In genomic region chrX:13898603-13899002, GRCh38 we compare ENCODE assay signal across 16 cellular contexts.
DNase-seq lines count a peak whose midpoint lies in the region; ATAC-seq and TF ChIP-seq lines count a peak whose summit lies in the region.
"Had no signal": no experiment of that assay in that cellular context is flagged by ENCODE, and none has a peak within 500 bp of the region (broad histone marks: within the 10 kb centered on the region; RNA-seq: fewer than 3 reads in every experiment).

No MANE protein-coding gene starts in this region.

- 0 out of 2 replicates have a peak overlapping the region, but pooled peaks have one; percentile 55 for H2AFZ ChIP-seq in SK-N-SH (ENCODE audit: low read depth)
- H2AFZ ChIP-seq: parathyroid adenoma had no signal

- TF ChIP-seq CTCF in SK-N-SH (IDR thresholded peaks at IDR 0.05): no peak
- TF ChIP-seq CTCF in psoas muscle (IDR thresholded peaks at IDR 0.05): no peak

- TF ChIP-seq RAD21 in SK-N-SH (IDR thresholded peaks at IDR 0.05; ENCODE audit: low read length): no peak

- POLR2A ChIA-PET in SK-N-SH (lab: Yijun Ruan, JAX): no interaction called here

- DNase-seq in SK-N-SH (no peak), HPDE6-E6E7 (ENCODE audit: extremely low spot score) (peak; percentile 43), amniotic epithelial cell (ENCODE audit: low read depth) (peak; percentile 20), glomerular visceral epithelial cell (ENCODE audit: extremely low spot score) (peak; percentile 0), psoas muscle (no peak)
- DNase-seq in activated effector memory CD4-positive, alpha-beta T cell treated with Interleukin-2 at 50 U/mL for 16 hours: no peak
- no peak for DNase-seq in effector CD4-positive, alpha-beta T cell
- DNase-seq: 8988T, activated gamma-delta T cell treated with Interleukin-2 at 50 U/mL for 16 hours, NCI-H2029, NCI-H526 treated with DMSO at 0.1 percent for 48 hours, Right ventricle myocardium superior, upper lobe of right lung had no signal

- H3K4me3 ChIP-seq in SK-N-SH (ENCODE audit: low read depth in 2 of 2, low read length in 1 of 2) (no peak overlapping the region), psoas muscle (no peak overlapping the region)
- H3K4me3 ChIP-seq: heart right ventricle, upper lobe of right lung had no signal

- no peaks in the 10 kb centered on the region for H3K9me3 ChIP-seq in SK-N-SH
- H3K9me3 ChIP-seq in psoas muscle: no peaks in the 10 kb centered on the region
- H3K9me3 ChIP-seq: heart right ventricle, upper lobe of right lung had no signal

- ATAC-seq in SK-N-SH treated with all-trans-retinoic acid at 6 μM for 48 hours: no peak
- ATAC-seq in psoas muscle: no peak
- ATAC-seq: heart right ventricle, upper lobe of right lung had no signal

- H3K36me3 ChIP-seq in SK-N-SH (replicated peaks in 1 of 2; ENCODE audit: control insufficient read depth in 1 of 2, insufficient read depth in 2 of 2, low read length in 1 of 2): no peaks in the 10 kb centered on the region
- H3K36me3 ChIP-seq in psoas muscle (ENCODE audit: insufficient read depth in 1 of 2, low read depth in 1 of 2): no peaks in the 10 kb centered on the region
- H3K36me3 ChIP-seq: heart right ventricle, upper lobe of right lung had no signal

- H3K4me1 ChIP-seq in SK-N-SH (ENCODE audit: control insufficient read depth in 1 of 2, insufficient read depth in 2 of 2, low read depth in 1 of 2, low read length in 1 of 2) (no peaks in the 10 kb centered on the region), psoas muscle (no peaks in the 10 kb centered on the region)
- H3K4me1 ChIP-seq: heart right ventricle, parathyroid adenoma, upper lobe of right lung had no signal

- intact Hi-C loops in psoas muscle (cut with DNase I): no loop called here

- WGBS in SK-N-SH (ENCODE audit: low lambda C conversion rate): 46% methylated on average over 4 of the region's 4 CpGs
- WGBS in psoas muscle, 3 donors: 88 to 96% (median 95%) methylated on average over 4 of the region's 4 CpGs

- H3K9ac ChIP-seq in SK-N-SH: no peak overlapping the region
- H3K9ac ChIP-seq: parathyroid adenoma had no signal

- H3K4me2 ChIP-seq in SK-N-SH: no peak overlapping the region

- no peaks in the 10 kb centered on the region; the same call in 1 of the 2 replicates for H3K27me3 ChIP-seq in SK-N-SH (ENCODE audit: insufficient read depth)
- peaks cover 0 to 27% (median 0%) of the 10 kb centered on the region in 3 donors for H3K27me3 ChIP-seq in psoas muscle (ENCODE audit: insufficient read depth in 3 of 3, low read length in 2 of 3)
- H3K27me3 ChIP-seq: upper lobe of right lung had no signal

- no peaks in the 10 kb centered on the region for H3K79me2 ChIP-seq in SK-N-SH (ENCODE audit: insufficient read depth)
- H3K79me2 ChIP-seq: parathyroid adenoma had no signal

- no peaks in the 10 kb centered on the region for H3K9me2 ChIP-seq in SK-N-SH

- H3K27ac ChIP-seq in SK-N-SH (ENCODE audit: low read depth in 2 of 2, low read length in 1 of 2) (no peak overlapping the region), psoas muscle (no peak overlapping the region)
- H3K27ac ChIP-seq: heart right ventricle, parathyroid adenoma, upper lobe of right lung had no signal

- H4K20me1 ChIP-seq in SK-N-SH (ENCODE audit: insufficient read depth): no peaks in the 10 kb centered on the region

- CTCF ChIA-PET in SK-N-SH (lab: Yijun Ruan, JAX): interaction anchor here (1.0 to 1.4 kb wide), 3 partner anchors 27 to 150 kb away, joined by 3 read pairs; no protein-coding TSS in a partner anchor

- no peak for TF ChIP-seq EP300 in SK-N-SH (IDR thresholded peaks at IDR 0.05; ENCODE audit: borderline replicate concordance in 1 of 2, low read depth in 1 of 2, low read length in 1 of 2)

- H3F3A ChIP-seq in SK-N-SH (replicated peaks; ENCODE audit: insufficient read depth): no peaks in the 10 kb centered on the region

TF ChIP-seq in SK-N-SH, 30 proteins besides CTCF, POLR2A, EP300 and RAD21 (continues in another document):
- TF ChIP-seq IRF3 (IDR thresholded peaks at IDR 0.05; ENCODE audit: low read depth, low read length) (no peak), RXRA (IDR thresholded peaks at IDR 0.05; ENCODE audit: borderline replicate concordance, low read depth) (no peak), SIN3A (IDR thresholded peaks at IDR 0.05; ENCODE audit: borderline replicate concordance, low read depth, low read length) (no peak), ZBTB33 (IDR thresholded peaks at IDR 0.05; ENCODE audit: borderline replicate concordance, low read depth) (no peak), GATA2 (CRISPR knock-in tag; IDR thresholded peaks at IDR 0.05) (no peak), SMC3 (IDR thresholded peaks at IDR 0.05; ENCODE audit: low read depth, low read length) (no peak), EZH2phosphoT487 (IDR thresholded peaks at IDR 0.05; ENCODE audit: borderline replicate concordance, low read depth) (no peak), FOXJ3 (CRISPR knock-in tag; IDR thresholded peaks at IDR 0.05) (no peak), RFX5 (IDR thresholded peaks at IDR 0.05; ENCODE audit: low read length) (no peak), TEAD4 (IDR thresholded peaks at IDR 0.05; ENCODE audit: borderline replicate concordance, insufficient read depth) (no peak), FOXM1 (IDR thresholded peaks at IDR 0.05; ENCODE audit: low read depth) (no peak), CHD2 (IDR thresholded peaks at IDR 0.05; ENCODE audit: low read length, partially characterized antibody) (no peak), RCOR1 (IDR thresholded peaks at IDR 0.05; ENCODE audit: low read length) (no peak)

TF ChIP-seq in SK-N-SH treated with all-trans-retinoic acid at 6 μM for 48 hours, 23 proteins besides CTCF, POLR2A, EP300 and RAD21:
- TF ChIP-seq CSDC2 (CRISPR knock-in tag; IDR thresholded peaks at IDR 0.05) (no peak), PATZ1 (CRISPR knock-in tag; IDR thresholded peaks at IDR 0.05; ENCODE audit: borderline replicate concordance) (no peak), OSR1 (CRISPR knock-in tag; IDR thresholded peaks at IDR 0.05) (no peak), ZFP30 (CRISPR knock-in tag; IDR thresholded peaks at IDR 0.05) (no peak), TSHZ2 (CRISPR knock-in tag; IDR thresholded peaks at IDR 0.05) (no peak), POU6F1 (CRISPR knock-in tag; IDR thresholded peaks at IDR 0.05; ENCODE audit: borderline replicate concordance, low read depth) (no peak), ARNTL (CRISPR knock-in tag; IDR thresholded peaks at IDR 0.05; ENCODE audit: borderline replicate concordance, low read depth) (no peak), ESRRG (CRISPR knock-in tag; IDR thresholded peaks at IDR 0.05) (no peak)

Comparison
In these comparisons a context has a peak if more than half of its experiments do, and no peak if none do; other contexts are left out.
1. DNase-seq: peak in HPDE6-E6E7 (single experiment), amniotic epithelial cell (single experiment) and glomerular visceral epithelial cell (single experiment); none in SK-N-SH (single experiment), activated effector memory CD4-positive, alpha-beta T cell treated with Interleukin-2 at 50 U/mL for 16 hours (single experiment), psoas muscle (0 of 2) and effector CD4-positive, alpha-beta T cell (single experiment).